In genomic region chr1:65167544-65167943, GRCh38 we compare ENCODE assay signal across 16 cellular contexts.
"Had no signal": no experiment of that assay in that cellular context is flagged by ENCODE, and none has a peak within 500 bp of the region (broad histone marks: within the 10 kb centered on the region; RNA-seq: fewer than 3 reads in every experiment).

No MANE protein-coding gene starts in this region.

- ATAC-seq: left lung had no signal

- H3K4me1 ChIP-seq: adrenal gland had no signal

- H3K4me2 ChIP-seq: smooth muscle cell had no signal

- H3K27ac ChIP-seq: adrenal gland, left lung, vagina had no signal

- H3K27me3 ChIP-seq: adrenal gland, left lung, neutrophil, tibial artery, vagina had no signal

- H3K4me3 ChIP-seq: adrenal gland, left lung, smooth muscle cell, tibial artery, vagina had no signal

- DNase-seq: activated CD4-positive, alpha-beta T cell treated with anti-CD3 and anti-CD28 coated beads, Interleukin-2, amount 50 U/mL, for 4 hours; activated CD4-positive, CD25-positive, alpha-beta regulatory T cell treated with anti-CD3 and anti-CD28 coated beads, Interleukin-2, amount 50 U/mL, for 72 hours; activated naive CD4-positive, alpha-beta T cell treated with anti-CD3 and anti-CD28 coated beads, Interleukin-2, amount 50 U/mL, for 16 hours; activated T-cell treated with anti-CD3 and anti-CD28 coated beads, Interleukin-2, amount 50 U/mL, for 1 hour; adrenal gland; cortex of kidney; effector CD8-positive, alpha-beta T cell; islet precursor cell; left lung; mesendoderm; right cardiac atrium; tibial artery had no signal

- H3K36me3 ChIP-seq: adrenal gland, left lung, neutrophil, tibial artery, vagina had no signal

- H3K9me3 ChIP-seq: adrenal gland, left lung, neutrophil, tibial artery, vagina had no signal

- FAIRE-seq: frontal cortex had no signal
